Comparison of ENCODE assay signal across 12 cellular contexts in the genomic region with DNA sequence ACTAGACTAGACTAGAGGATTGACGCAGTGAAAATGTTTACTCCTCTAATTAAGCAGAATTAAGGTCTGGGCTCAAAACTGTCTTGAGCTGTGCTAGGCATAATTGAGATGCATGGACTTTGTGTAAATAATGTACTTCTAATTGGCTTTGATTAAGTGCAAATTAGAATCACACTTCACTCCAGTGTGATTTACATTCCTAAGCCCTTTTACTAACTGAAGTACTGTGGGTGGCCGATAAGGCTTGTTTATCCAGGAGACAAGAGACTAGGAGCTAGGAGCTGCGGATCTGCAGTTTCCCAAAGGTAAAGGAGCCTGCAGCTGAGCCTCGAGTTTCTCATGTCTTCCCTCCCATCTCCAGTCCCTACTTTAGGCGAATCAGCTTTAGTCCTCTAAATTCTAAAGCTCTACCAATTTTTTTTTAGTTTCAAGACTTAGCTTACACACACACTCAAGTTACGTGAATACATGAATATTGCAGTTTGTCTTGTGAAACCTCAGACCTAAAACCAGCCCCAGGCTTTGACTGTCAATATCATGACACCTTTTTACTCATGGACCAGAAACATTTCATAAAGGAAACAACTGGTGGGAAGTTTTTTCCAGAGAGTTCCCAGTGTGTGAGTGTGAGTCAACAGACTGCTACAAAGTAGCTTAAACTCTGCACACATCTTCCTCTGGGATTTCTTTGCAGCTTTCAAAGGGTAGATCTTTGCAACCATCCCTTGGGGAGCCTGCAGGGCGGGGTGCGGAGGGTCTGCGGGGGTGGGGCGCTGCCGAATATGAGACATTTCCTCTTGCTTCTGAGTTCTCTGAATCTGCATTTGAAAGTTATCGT.
A peak's percentile ranks its signal among the peaks of the same experiment; 100 is the strongest.
DNase-seq lines count a peak whose midpoint lies in the region; ATAC-seq, FAIRE-seq and TF ChIP-seq lines count a peak whose summit lies in the region.
"Had no signal": no experiment of that assay in that cellular context is flagged by ENCODE, and none has a peak within 500 bp of the region (broad histone marks: within the 10 kb centered on the region; RNA-seq: fewer than 3 reads in every experiment).

No MANE protein-coding gene starts in this region.

- H3K36me3 Mint-ChIP-seq in immature natural killer cell, result no peaks in the 10 kb centered on the region

- no peaks in the 10 kb centered on the region for H3K9me3 Mint-ChIP-seq in immature natural killer cell

- no peak for TF ChIP-seq RAD21 in GM12878 (IDR thresholded peaks at IDR 0.05; ENCODE audit: insufficient read depth, low read depth, low read length)

- CTCF ChIA-PET in AG04449 (lab: Yijun Ruan, JAX), result interaction anchor here (0.5 to 1.4 kb wide), 4 partner anchors 21 to 649 kb away, joined by 3 to 4 read pairs (median 4); no protein-coding TSS in a partner anchor
- CTCF ChIA-PET in GM12878 (lab: Yijun Ruan, JAX), result no interaction called here

- ATAC-seq in GM12878, result no peak
- ATAC-seq in HG03571 (IDR thresholded peaks at IDR 0.05; ENCODE audit: unreplicated experiment), result no peak

- H3K27me3 ChIP-seq in GM12878 (replicated peaks in 1 of 2; ENCODE audit: control insufficient read depth in 2 of 2, insufficient read depth in 2 of 2, low read length in 1 of 2), result no peaks in the 10 kb centered on the region

- H3K4me1 ChIP-seq in GM12878 (ENCODE audit: control insufficient read depth, insufficient read depth, low read length), result no peaks in the 10 kb centered on the region; the same call in 1 of the 2 replicates

- peaks cover 0 to 2% (median 2%) of the 10 kb centered on the region in 3 donors for H3K27me3 Mint-ChIP-seq in immature natural killer cell (ENCODE audit: low read depth in 3 of 3)

- H3K27ac Mint-ChIP-seq in immature natural killer cell, result peak overlapping the region; percentile 72 to 88 (median 80)

- peaks cover 46 to 49% of the 10 kb centered on the region in 2 donors for H3K4me1 Mint-ChIP-seq in immature natural killer cell

- in situ Hi-C loops in GM12878 (cut with MboI), result no loop called here

- H3K4me2 ChIP-seq in GM12878 (ENCODE audit: control insufficient read depth, insufficient read depth), result no peak overlapping the region

- no peaks in the 10 kb centered on the region for H4K20me1 ChIP-seq in GM12878 (ENCODE audit: control insufficient read depth, insufficient read depth)

- no peak for FAIRE-seq in GM12878 (lab: Jason Lieb, UNC)

- SMC1A ChIA-PET in GM12878 (lab: Charles Lee; ENCODE audit: uncharacterized antibody, unreplicated experiment), result interaction anchor here (0.7 to 1.3 kb wide), 3 partner anchors 10 to 211 kb away, joined by 3 to 5 read pairs (median 3); no protein-coding TSS in a partner anchor

- BruUV-seq in GM12878 (replicated peaks; lab: Mats Ljungman, UMichigan), result no TSS peak

- intact Hi-C loops in GM12878 (cut with micrococcal nuclease; ENCODE audit: unreplicated experiment), result no loop called here

- POLR2A ChIA-PET in AG04449 (lab: Yijun Ruan, JAX) (interaction anchor here (1.2 kb wide), 1 partner anchor 23 kb away, joined by 4 read pairs; no protein-coding TSS in a partner anchor), GM12878 (lab: Charles Lee) (no interaction called here)

- peak overlapping the region; percentile 35 to 70 (median 61) for H3K4me3 Mint-ChIP-seq in immature natural killer cell

- H3K9ac ChIP-seq in GM12878 (ENCODE audit: control insufficient read depth, insufficient read depth, low read length), result no peak overlapping the region

- H3K4me3 ChIP-seq in AG04449 (ENCODE audit: low read depth, low read length), result no peak overlapping the region
- no peak overlapping the region for H3K4me3 ChIP-seq in GM12865 (ENCODE audit: low read depth, low read length)
- no peak overlapping the region for H3K4me3 ChIP-seq in GM12878
- H3K4me3 ChIP-seq: thoracic aorta had no signal

- H2AFZ ChIP-seq in GM12878 (ENCODE audit: control insufficient read depth, low read depth, low read length), result no peak overlapping the region

- no peak for TF ChIP-seq EP300 in GM12878 (IDR thresholded peaks at IDR 0.05; ENCODE audit: borderline replicate concordance in 1 of 2, control insufficient read depth in 1 of 2, low read depth in 2 of 2, low read length in 2 of 2)

- 45% methylated on average over 12 of the region's 12 CpGs for WGBS in GM12878 (ENCODE audit: insufficient coverage, insufficient replicate concordance, low lambda C conversion rate, missing lambda C conversion rate)

- RAD21 ChIA-PET in GM12878 (lab: Charles Lee; ENCODE audit: unreplicated experiment), result no interaction called here

- no peaks in the 10 kb centered on the region for H3K79me2 ChIP-seq in GM12878 (ENCODE audit: control insufficient read depth, insufficient read depth, low read length)

- no peak for TF ChIP-seq POLR2A in GM12878 (IDR thresholded peaks at IDR 0.05; ENCODE audit: low read depth, low read length)

- DNase-seq in AG04449 (ENCODE audit: low read depth, low spot score) (peak; percentile 75), GM12865 (ENCODE audit: low read depth) (peak; percentile 46), GM12878 (ENCODE audit: low read depth, low spot score) (no peak), immature natural killer cell (peak; percentile 22 to 24 (median 22)), HuH-7.5 (ENCODE audit: low spot score) (no peak), T-helper 9 cell (no peak), NCI-H524 (lab: John Stamatoyannopoulos, UW) (no peak)
- DNase-seq: aorta, foreskin melanocyte, NCI-H146 had no signal

- no peak overlapping the region for H3K27ac ChIP-seq in GM12878 (ENCODE audit: control insufficient read depth, insufficient read depth)
- H3K27ac ChIP-seq: thoracic aorta had no signal

- TF ChIP-seq CTCF in AG04449 (IDR thresholded peaks at IDR 0.05; ENCODE audit: insufficient read depth, low read length, missing control alignments), result no peak
- no peak for TF ChIP-seq CTCF in GM12865 (IDR thresholded peaks at IDR 0.05; ENCODE audit: insufficient read depth, low read depth, low read length, missing control alignments)
- no peak for TF ChIP-seq CTCF in GM12878 (IDR thresholded peaks at IDR 0.05 in 2 of 3, conservative IDR thresholded peaks at IDR 0.05 in 1 of 3; ENCODE audit: control insufficient read depth in 2 of 3, extremely low read depth in 1 of 3, insufficient read depth in 1 of 3, low read depth in 3 of 3, low read length in 3 of 3)

- H3K9me3 ChIP-seq in GM12878 (replicated peaks; ENCODE audit: control insufficient read depth, insufficient read depth, low read length), result no peaks in the 10 kb centered on the region; the same call in 2 of the 3 replicates
- H3K9me3 ChIP-seq: thoracic aorta had no signal

- no peaks in the 10 kb centered on the region for H3K36me3 ChIP-seq in GM12878 (ENCODE audit: control insufficient read depth in 2 of 2, insufficient read depth in 2 of 2, low read length in 1 of 2)
- H3K36me3 ChIP-seq: thoracic aorta had no signal

TF ChIP-seq in GM12878, 131 proteins besides CTCF, POLR2A, EP300 and RAD21:
- TF ChIP-seq STAT3 (IDR thresholded peaks at IDR 0.05; ENCODE audit: low read depth, low read length) (no peak), MEF2A (IDR thresholded peaks at IDR 0.05; ENCODE audit: insufficient read depth, low read depth, low read length) (no peak), NFXL1 (IDR thresholded peaks at IDR 0.05; ENCODE audit: borderline replicate concordance) (peak; percentile 37; the same call in 1 of the 2 replicates), ETV6 (conservative IDR thresholded peaks at IDR 0.05 in 1 of 2, IDR thresholded peaks at IDR 0.05 in 1 of 2; ENCODE audit: borderline replicate concordance in 1 of 2, low read depth in 1 of 2) (peak in 1 of 2 experiments; percentile 69; a peak in 1 of 4 replicates), GABPA (IDR thresholded peaks at IDR 0.05; ENCODE audit: low read depth) (no peak), TCF7 (IDR thresholded peaks at IDR 0.05; ENCODE audit: borderline replicate concordance) (no peak), ATF7 (IDR thresholded peaks at IDR 0.05; ENCODE audit: low read depth) (no peak)
- TF ChIP-seq, protein P1, sequence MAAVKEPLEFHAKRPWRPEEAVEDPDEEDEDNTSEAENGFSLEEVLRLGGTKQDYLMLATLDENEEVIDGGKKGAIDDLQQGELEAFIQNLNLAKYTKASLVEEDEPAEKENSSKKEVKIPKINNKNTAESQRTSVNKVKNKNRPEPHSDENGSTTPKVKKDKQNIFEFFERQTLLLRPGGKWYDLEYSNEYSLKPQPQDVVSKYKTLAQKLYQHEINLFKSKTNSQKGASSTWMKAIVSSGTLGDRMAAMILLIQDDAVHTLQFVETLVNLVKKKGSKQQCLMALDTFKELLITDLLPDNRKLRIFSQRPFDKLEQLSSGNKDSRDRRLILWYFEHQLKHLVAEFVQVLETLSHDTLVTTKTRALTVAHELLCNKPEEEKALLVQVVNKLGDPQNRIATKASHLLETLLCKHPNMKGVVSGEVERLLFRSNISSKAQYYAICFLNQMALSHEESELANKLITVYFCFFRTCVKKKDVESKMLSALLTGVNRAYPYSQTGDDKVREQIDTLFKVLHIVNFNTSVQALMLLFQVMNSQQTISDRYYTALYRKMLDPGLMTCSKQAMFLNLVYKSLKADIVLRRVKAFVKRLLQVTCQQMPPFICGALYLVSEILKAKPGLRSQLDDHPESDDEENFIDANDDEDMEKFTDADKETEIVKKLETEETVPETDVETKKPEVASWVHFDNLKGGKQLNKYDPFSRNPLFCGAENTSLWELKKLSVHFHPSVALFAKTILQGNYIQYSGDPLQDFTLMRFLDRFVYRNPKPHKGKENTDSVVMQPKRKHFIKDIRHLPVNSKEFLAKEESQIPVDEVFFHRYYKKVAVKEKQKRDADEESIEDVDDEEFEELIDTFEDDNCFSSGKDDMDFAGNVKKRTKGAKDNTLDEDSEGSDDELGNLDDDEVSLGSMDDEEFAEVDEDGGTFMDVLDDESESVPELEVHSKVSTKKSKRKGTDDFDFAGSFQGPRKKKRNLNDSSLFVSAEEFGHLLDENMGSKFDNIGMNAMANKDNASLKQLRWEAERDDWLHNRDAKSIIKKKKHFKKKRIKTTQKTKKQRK (IDR thresholded peaks at IDR 0.05; ENCODE audit: low read depth, low read length), result no peak

Comparison
In these comparisons a context has a peak if more than half of its experiments do, and no peak if none do; other contexts are left out.
1. DNase-seq: peak in AG04449 (single experiment), GM12865 (single experiment) and immature natural killer cell (3 of 3); none in GM12878 (single experiment), HuH-7.5 (single experiment), T-helper 9 cell (single experiment) and NCI-H524 (0 of 2).